12 cellular contexts compared by ENCODE assay signal in genomic region chr14:36647417-36647826, GRCh38. TPM values are rescaled to one million over a fixed set of nuclear protein-coding genes. Genes with fewer than 3 reads are reported as not detected.
DNase-seq lines count a peak whose midpoint lies in the region; ATAC-seq and TF ChIP-seq lines count a peak whose summit lies in the region.
"Had no signal": no experiment of that assay in that cellular context is flagged by ENCODE, and none has a peak within 500 bp of the region (broad histone marks: within the 10 kb centered on the region; RNA-seq: fewer than 3 reads in every experiment).

No MANE protein-coding gene starts in this region.

- peak overlapping the region; percentile 60; the same call in 1 of the 2 replicates for H3K4me2 ChIP-seq in SK-N-SH

- no peaks in the 10 kb centered on the region for H3F3A ChIP-seq in SK-N-SH (replicated peaks; ENCODE audit: insufficient read depth)

- H3K27ac ChIP-seq in SK-N-SH (ENCODE audit: low read depth in 2 of 2, low read length in 1 of 2): no peak overlapping the region

- POLR2A ChIA-PET in SK-N-SH (lab: Yijun Ruan, JAX): no interaction called here

- H4K20me1 ChIP-seq in SK-N-SH (ENCODE audit: insufficient read depth): no peaks in the 10 kb centered on the region

- H3K27me3 ChIP-seq in SK-N-SH (ENCODE audit: insufficient read depth): peaks cover 56% of the 10 kb centered on the region

- no peaks in the 10 kb centered on the region for H3K9me2 ChIP-seq in SK-N-SH

- peaks cover 17% of the 10 kb centered on the region for H3K4me1 Mint-ChIP-seq in nephron progenitor cell
- no peaks in the 10 kb centered on the region for H3K4me1 Mint-ChIP-seq in type B pancreatic cell (ENCODE audit: unreplicated experiment)

- no peaks in the 10 kb centered on the region for H3K4me1 ChIP-seq in SK-N-SH (ENCODE audit: control insufficient read depth in 1 of 2, insufficient read depth in 2 of 2, low read depth in 1 of 2, low read length in 1 of 2)

- H3K36me3 ChIP-seq in SK-N-SH (replicated peaks in 1 of 2; ENCODE audit: control insufficient read depth in 1 of 2, insufficient read depth in 2 of 2, low read length in 1 of 2): no peaks in the 10 kb centered on the region

- WGBS in SK-N-SH (ENCODE audit: low lambda C conversion rate): 0% methylated on average over 3 of the region's 34 CpGs

- H3K9ac ChIP-seq in SK-N-SH: no peak overlapping the region

- no peaks in the 10 kb centered on the region for H3K79me2 ChIP-seq in SK-N-SH (ENCODE audit: insufficient read depth)

- no peaks in the 10 kb centered on the region for H3K9me3 ChIP-seq in SK-N-SH

- peak overlapping the region; percentile 83 for H3K4me3 Mint-ChIP-seq in nephron progenitor cell
- peak overlapping the region; percentile 91 for H3K4me3 Mint-ChIP-seq in type B pancreatic cell
- H3K4me3 Mint-ChIP-seq: activated naive CD8-positive, alpha-beta T cell treated with anti-CD3 and anti-CD28 coated beads, Interleukin-2, amount 50 U/mL, for 24 hours had no signal

- CTCF ChIA-PET in SK-N-SH (lab: Yijun Ruan, JAX): interaction anchor here (1.0 to 2.4 kb wide), 3 partner anchors 9 to 42 kb away, joined by 3 to 13 read pairs (median 3); no protein-coding TSS in a partner anchor

- H3K36me3 Mint-ChIP-seq in nephron progenitor cell (ENCODE audit: low read depth): no peaks in the 10 kb centered on the region
- no peaks in the 10 kb centered on the region for H3K36me3 Mint-ChIP-seq in type B pancreatic cell

- H3K4me3 ChIP-seq in SK-N-SH (ENCODE audit: low read depth in 2 of 2, low read length in 1 of 2): peak overlapping the region in 1 of 2 experiments; percentile 46; a peak in 2 of 4 replicates

- no peak for TF ChIP-seq RAD21 in SK-N-SH (IDR thresholded peaks at IDR 0.05; ENCODE audit: low read length)

- TF ChIP-seq CTCF in SK-N-SH (IDR thresholded peaks at IDR 0.05) (no peak), nephron progenitor cell (IDR thresholded peaks at IDR 0.05) (no peak), type B pancreatic cell (conservative IDR thresholded peaks at IDR 0.05) (no peak)

- TF ChIP-seq EP300 in SK-N-SH (IDR thresholded peaks at IDR 0.05; ENCODE audit: borderline replicate concordance in 1 of 2, low read depth in 1 of 2, low read length in 1 of 2): no peak

- H3K27me3 Mint-ChIP-seq in nephron progenitor cell (ENCODE audit: low read depth, poor library complexity) (peaks cover 98% of the 10 kb centered on the region), type B pancreatic cell (peaks cover 96% of the 10 kb centered on the region)

- ATAC-seq in SK-N-SH treated with all-trans-retinoic acid at 6 μM for 48 hours (no peak; the same call in 2 of the 3 replicates), esophagus mucosa (peak; percentile 24), HG03135 (IDR thresholded peaks at IDR 0.05; ENCODE audit: unreplicated experiment) (no peak)
- ATAC-seq: activated naive CD8-positive, alpha-beta T cell treated with anti-CD3 and anti-CD28 coated beads, Interleukin-2, amount 50 U/mL, for 24 hours had no signal

- DNase-seq in SK-N-SH (no peak), nephron progenitor cell (no peak), type B pancreatic cell (ENCODE audit: extremely low spot score, unreplicated experiment) (no peak), D341Med (ENCODE audit: low spot score) (no peak)
- DNase-seq in activated effector memory CD4-positive, alpha-beta T cell treated with anti-CD3 and anti-CD28 coated beads, Interleukin-2, amount 50 U/mL, for 16 hours: no peak
- DNase-seq: activated CD4-positive, alpha-beta T cell treated with anti-CD3 and anti-CD28 coated beads for 4 hours; activated naive CD8-positive, alpha-beta T cell treated with anti-CD3 and anti-CD28 coated beads, Interleukin-2, amount 50 U/mL, for 24 hours had no signal

- peak overlapping the region; percentile 79; the same call in 1 of the 2 replicates for H2AFZ ChIP-seq in SK-N-SH (ENCODE audit: low read depth)

- H3K27ac Mint-ChIP-seq in nephron progenitor cell: no peak overlapping the region
- no peak overlapping the region for H3K27ac Mint-ChIP-seq in type B pancreatic cell
- H3K27ac Mint-ChIP-seq: activated naive CD8-positive, alpha-beta T cell treated with anti-CD3 and anti-CD28 coated beads, Interleukin-2, amount 50 U/mL, for 24 hours had no signal

- H3K9me3 Mint-ChIP-seq in nephron progenitor cell: no peaks in the 10 kb centered on the region
- H3K9me3 Mint-ChIP-seq in type B pancreatic cell: no peaks in the 10 kb centered on the region
- H3K9me3 Mint-ChIP-seq: activated naive CD8-positive, alpha-beta T cell treated with anti-CD3 and anti-CD28 coated beads, Interleukin-2, amount 50 U/mL, for 24 hours had no signal

TF ChIP-seq in SK-N-SH, 30 proteins besides CTCF, POLR2A, EP300 and RAD21 (continues in another document):
- TF ChIP-seq IRF3 (IDR thresholded peaks at IDR 0.05; ENCODE audit: low read depth, low read length): no peak
- no peak for TF ChIP-seq USF1 (IDR thresholded peaks at IDR 0.05; ENCODE audit: borderline replicate concordance, low read depth)
- no peak for TF ChIP-seq NFIC (IDR thresholded peaks at IDR 0.05; ENCODE audit: borderline replicate concordance)
- TF ChIP-seq FOXJ3 (CRISPR knock-in tag; IDR thresholded peaks at IDR 0.05): no peak
- TF ChIP-seq JUND (IDR thresholded peaks at IDR 0.05): no peak
- TF ChIP-seq GABPA (IDR thresholded peaks at IDR 0.05; ENCODE audit: low read depth): no peak

TF ChIP-seq in SK-N-SH treated with all-trans-retinoic acid at 6 μM for 48 hours, 23 proteins besides CTCF, POLR2A, EP300 and RAD21:
- TF ChIP-seq CSRNP3 (CRISPR knock-in tag; IDR thresholded peaks at IDR 0.05) (no peak), ESRRG (CRISPR knock-in tag; IDR thresholded peaks at IDR 0.05) (no peak), CSDC2 (CRISPR knock-in tag; IDR thresholded peaks at IDR 0.05) (no peak), ZNF70 (CRISPR knock-in tag; IDR thresholded peaks at IDR 0.05) (no peak), ARNTL (CRISPR knock-in tag; IDR thresholded peaks at IDR 0.05; ENCODE audit: borderline replicate concordance, low read depth) (no peak)

RNA-seq across cellular contexts. Expression of gene PAX9, which starts 14.2 kb away (rescaled TPM):
- not detected in 2 replicates for polyA plus RNA-seq in SK-N-SH (2012; rRNA removed)
- not detected in 2 replicates for polyA plus RNA-seq in SK-N-SH (2012; cell fraction: cytosol; rRNA removed)
- polyA plus RNA-seq in SK-N-SH (2012; cell fraction: nucleus; rRNA removed): not detected in 2 replicates
- total RNA-seq in esophagus mucosa (83.6 TPM), type B pancreatic cell (ENCODE audit: low replicate concordance) (5.6 and 6.3 TPM in 2 replicates)
- total RNA-seq: A172, fibroblast of villous mesenchyme had no signal

Comparison
In these comparisons a context has a peak if more than half of its experiments do, and no peak if none do; other contexts are left out.
1. RNA of gene PAX9, which starts 14.2 kb away (total RNA-seq): 83.6 TPM in esophagus mucosa (single experiment); 5.6 to 6.3 TPM in type B pancreatic cell; every median in the first group is over 10 times any median in the second.